10 cellular contexts compared by ENCODE assay signal in the genomic region with DNA sequence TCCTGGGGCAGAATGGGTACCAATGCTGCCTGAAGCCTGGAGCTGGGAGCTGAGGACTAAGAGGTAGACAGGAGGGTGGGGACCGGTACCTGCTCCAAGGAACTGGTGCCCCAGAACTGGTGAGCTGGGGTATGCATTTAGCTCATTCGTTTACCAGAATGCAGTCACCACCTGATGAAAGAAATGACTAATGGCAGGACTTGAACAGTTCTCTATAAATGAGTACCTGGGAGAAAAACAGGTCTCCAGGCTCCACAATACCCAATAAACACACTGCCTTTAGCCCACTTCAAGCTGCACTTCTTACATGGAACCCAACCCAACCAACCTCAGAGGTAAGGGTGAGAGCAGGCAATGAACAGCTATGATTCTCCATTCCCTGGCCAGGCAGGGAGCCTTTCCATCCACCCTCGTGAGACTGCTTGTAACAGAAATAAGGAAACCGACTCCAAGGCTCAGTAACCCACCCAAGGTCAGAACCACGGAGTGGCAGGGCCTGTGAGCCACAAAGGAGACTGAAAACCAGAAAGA. TPM values are rescaled to one million over a fixed set of nuclear protein-coding genes. Genes with fewer than 3 reads are reported as not detected.
DNase-seq lines count a peak whose midpoint lies in the region; ATAC-seq and TF ChIP-seq lines count a peak whose summit lies in the region.
"Had no signal": no experiment of that assay in that cellular context is flagged by ENCODE, and none has a peak within 500 bp of the region (broad histone marks: within the 10 kb centered on the region; RNA-seq: fewer than 3 reads in every experiment).

No MANE protein-coding gene starts in this region.

- TF ChIP-seq CTCF in chondrocyte (IDR thresholded peaks at IDR 0.05) (no peak), gastrocnemius medialis (IDR thresholded peaks at IDR 0.05 in 4 of 5, conservative IDR thresholded peaks at IDR 0.05 in 1 of 5) (no peak)

- H3K27ac Mint-ChIP-seq in activated CD4-positive, alpha-beta T cell treated with anti-CD3 and anti-CD28 coated beads for 36 hours, result peak overlapping the region; percentile 88
- H3K27ac Mint-ChIP-seq in chondrocyte (ENCODE audit: unreplicated experiment), result peak overlapping the region; percentile 42

- H3K27ac ChIP-seq in gastrocnemius medialis, result peak overlapping the region; percentile 14 to 63 (median 62)

- H3K9me3 Mint-ChIP-seq in activated CD4-positive, alpha-beta T cell treated with anti-CD3 and anti-CD28 coated beads for 36 hours (ENCODE audit: low read depth), result no peaks in the 10 kb centered on the region
- H3K9me3 Mint-ChIP-seq in chondrocyte (ENCODE audit: low read depth), result no peaks in the 10 kb centered on the region

- TF ChIP-seq POLR2A in gastrocnemius medialis (IDR thresholded peaks at IDR 0.05), result no peak
- TF ChIP-seq POLR2A in GM18505 (IDR thresholded peaks at IDR 0.05; ENCODE audit: borderline replicate concordance, extremely low read depth, insufficient read depth, insufficient read length), result no peak

- peak; percentile 59 for DNase-seq in activated CD4-positive, alpha-beta T cell treated with anti-CD3 and anti-CD28 coated beads for 36 hours
- no peak for DNase-seq in activated CD4-positive, alpha-beta T cell treated with anti-CD3 and anti-CD28 coated beads for 1 hour
- DNase-seq in chondrocyte (ENCODE audit: low spot score) (no peak), gastrocnemius medialis (no peak), SIG-M5 (lab: John Stamatoyannopoulos, UW) (no peak), NCI-H128 (lab: John Stamatoyannopoulos, UW; ENCODE audit: unreplicated experiment) (no peak)
- DNase-seq: substantia nigra had no signal

- no peak overlapping the region for H3K4me3 ChIP-seq in gastrocnemius medialis
- H3K4me3 ChIP-seq: A549 had no signal

- peak overlapping the region; percentile 27 for H3K4me3 Mint-ChIP-seq in activated CD4-positive, alpha-beta T cell treated with anti-CD3 and anti-CD28 coated beads for 36 hours
- no peak overlapping the region for H3K4me3 Mint-ChIP-seq in chondrocyte (ENCODE audit: unreplicated experiment)

- H3K36me3 Mint-ChIP-seq in activated CD4-positive, alpha-beta T cell treated with anti-CD3 and anti-CD28 coated beads for 36 hours (ENCODE audit: low read depth), result peaks cover 61% of the 10 kb centered on the region
- peaks cover 3% of the 10 kb centered on the region for H3K36me3 Mint-ChIP-seq in chondrocyte (ENCODE audit: low read depth)

- H3K4me1 Mint-ChIP-seq in activated CD4-positive, alpha-beta T cell treated with anti-CD3 and anti-CD28 coated beads for 36 hours, result peaks cover 76% of the 10 kb centered on the region
- peaks cover 60% of the 10 kb centered on the region for H3K4me1 Mint-ChIP-seq in chondrocyte (ENCODE audit: low read depth)

- H3K27me3 Mint-ChIP-seq in activated CD4-positive, alpha-beta T cell treated with anti-CD3 and anti-CD28 coated beads for 36 hours, result no peaks in the 10 kb centered on the region
- no peaks in the 10 kb centered on the region for H3K27me3 Mint-ChIP-seq in chondrocyte (ENCODE audit: low read depth)

- POLR2A ChIA-PET in activated CD4-positive, alpha-beta T cell treated with anti-CD3 and anti-CD28 coated beads for 36 hours (lab: Charles Lee), result interaction anchor here (0.8 to 1.0 kb wide), 3 partner anchors 9 to 14 kb away, joined by 3 to 7 read pairs (median 4); no protein-coding TSS in a partner anchor

- intact Hi-C loops in activated CD4-positive, alpha-beta T cell treated with anti-CD3 and anti-CD28 coated beads for 36 hours (cut with DNase I, micrococcal nuclease), result loop anchor here (1.0 to 2.0 kb wide), 4 partner anchors 13 to 52 kb away; a partner anchor contains a TSS
- intact Hi-C loops in gastrocnemius medialis (cut with DNase I; ENCODE audit: low total_unique reads), result no loop called here

- H3K27me3 ChIP-seq in gastrocnemius medialis, result no peaks in the 10 kb centered on the region

- H3K36me3 ChIP-seq in gastrocnemius medialis, result no peaks in the 10 kb centered on the region

- in situ Hi-C loops in gastrocnemius medialis (cut with MboI; ENCODE audit: low sequenced_read_pairs in 4 of 4), result no loop called here

- H3K4me1 ChIP-seq in gastrocnemius medialis, result peaks cover 62 to 78% of the 10 kb centered on the region in 2 donors

- CTCF ChIA-PET in activated CD4-positive, alpha-beta T cell treated with anti-CD3 and anti-CD28 coated beads for 36 hours (lab: Charles Lee), result interaction anchor here (0.6 to 1.4 kb wide), 7 partner anchors 12 to 1788 kb away, joined by 3 to 5 read pairs (median 4); no protein-coding TSS in a partner anchor

- no peaks in the 10 kb centered on the region for H3K9me3 ChIP-seq in gastrocnemius medialis
- H3K9me3 ChIP-seq: A549 had no signal

- peak; percentile 87 for ATAC-seq in activated CD4-positive, alpha-beta T cell treated with anti-CD3 and anti-CD28 coated beads for 36 hours
- ATAC-seq in HG03469 (IDR thresholded peaks at IDR 0.05; ENCODE audit: unreplicated experiment), result peak; percentile 29
- ATAC-seq in gastrocnemius medialis, result no peak
- no peak for ATAC-seq in GM18505 (IDR thresholded peaks at IDR 0.05; ENCODE audit: unreplicated experiment)
- ATAC-seq: A549 had no signal

RNA-seq across cellular contexts. Expression of a gene that starts 15.4 kb away (rescaled TPM):
- 100 to 1,000 TPM; 265 to 316 TPM for total RNA-seq in activated CD4-positive, alpha-beta T cell treated with anti-CD3 and anti-CD28 coated beads for 36 hours
- total RNA-seq in chondrocyte (182 to 193 TPM (median 183 TPM) in 3 replicates), gastrocnemius medialis (10 to 100 TPM; 27.7 to 89.4 (median 52.5) TPM)

RNA-seq across cellular contexts. Expression of a gene that starts 48.5 kb away (rescaled TPM):
- 1 to 10 TPM; 2.8 to 3.2 TPM for total RNA-seq in activated CD4-positive, alpha-beta T cell treated with anti-CD3 and anti-CD28 coated beads for 36 hours
- total RNA-seq in chondrocyte (0.89 to 2.3 TPM (median 2.0 TPM) in 3 replicates), gastrocnemius medialis (1 to 10 TPM; 1.3 to 2.9 (median 2.1) TPM)

Comparison
In these comparisons a context has a peak if more than half of its experiments do, and no peak if none do; other contexts are left out.
1. ATAC-seq: peak in activated CD4-positive, alpha-beta T cell treated with anti-CD3 and anti-CD28 coated beads for 36 hours (single experiment) and HG03469 (single experiment); none in gastrocnemius medialis (0 of 2) and GM18505 (single experiment).